ENCODE assay signal across 13 cellular contexts in the genomic region with DNA sequence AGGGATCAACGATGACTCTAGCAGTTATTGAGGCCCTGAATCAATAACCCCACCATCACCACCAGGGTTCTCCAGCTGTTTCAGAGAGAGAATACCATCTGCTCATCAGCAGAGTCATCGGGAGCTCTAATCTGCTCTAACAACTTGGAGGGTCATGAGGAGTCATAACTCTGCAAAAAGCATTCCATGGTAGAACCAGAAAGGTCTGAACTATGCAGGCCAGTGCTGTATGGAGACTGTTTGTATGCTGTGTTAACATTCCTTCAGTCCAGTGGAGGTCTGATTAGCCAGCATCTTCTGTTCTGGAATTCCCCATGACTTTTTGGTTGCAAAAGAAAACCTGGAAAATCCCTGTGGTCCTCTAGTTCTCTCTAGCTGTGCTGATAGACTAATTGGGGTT. TPM values are rescaled to one million over a fixed set of nuclear protein-coding genes. Genes with fewer than 3 reads are reported as not detected.
DNase-seq lines count a peak whose midpoint lies in the region; ATAC-seq and TF ChIP-seq lines count a peak whose summit lies in the region.
"Had no signal": no experiment of that assay in that cellular context is flagged by ENCODE, and none has a peak within 500 bp of the region (broad histone marks: within the 10 kb centered on the region; RNA-seq: fewer than 3 reads in every experiment).

No MANE protein-coding gene starts in this region.

- peak in 1 of 2 donors; percentile 52 for ATAC-seq in natural killer cell treated with Interleukin-12 subunit alpha and Interleukin-12 subunit beta and Interleukin-15 and Interleukin-18, amount 100 ng/mL, for 72 hours
- no peak for ATAC-seq in natural killer cell
- peak; percentile 17 for ATAC-seq in upper lobe of right lung
- ATAC-seq in HG03460 (IDR thresholded peaks at IDR 0.05; ENCODE audit: unreplicated experiment), result no peak
- no peak for ATAC-seq in HG02840 (IDR thresholded peaks at IDR 0.05; ENCODE audit: low FRiP score, unreplicated experiment)

- TF ChIP-seq CTCF in natural killer cell (IDR thresholded peaks at IDR 0.05), result no peak
- TF ChIP-seq CTCF in upper lobe of right lung (IDR thresholded peaks at IDR 0.05), result no peak

- H3K27me3 Mint-ChIP-seq in natural killer cell treated with Interleukin-12 subunit alpha and Interleukin-12 subunit beta and Interleukin-15 and Interleukin-18, amount 100 ng/mL, for 72 hours, result peaks cover 10 to 19% of the 10 kb centered on the region in 2 donors
- peaks cover 15 to 21% of the 10 kb centered on the region in 2 donors for H3K27me3 Mint-ChIP-seq in natural killer cell (ENCODE audit: low read depth in 2 of 2)

- no peaks in the 10 kb centered on the region for H3K9me3 ChIP-seq in upper lobe of right lung
- H3K9me3 ChIP-seq: neutrophil had no signal

- H3K36me3 Mint-ChIP-seq in natural killer cell treated with Interleukin-12 subunit alpha and Interleukin-12 subunit beta and Interleukin-15 and Interleukin-18, amount 100 ng/mL, for 72 hours, result no peaks in the 10 kb centered on the region
- no peaks in the 10 kb centered on the region for H3K36me3 Mint-ChIP-seq in natural killer cell

- H3K4me1 ChIP-seq in upper lobe of right lung, result peaks cover 28% of the 10 kb centered on the region

- peak overlapping the region; percentile 2 for H3K4me3 Mint-ChIP-seq in natural killer cell treated with Interleukin-12 subunit alpha and Interleukin-12 subunit beta and Interleukin-15 and Interleukin-18, amount 100 ng/mL, for 72 hours
- H3K4me3 Mint-ChIP-seq in natural killer cell, result no peak overlapping the region

- H3K27ac Mint-ChIP-seq in natural killer cell treated with Interleukin-12 subunit alpha and Interleukin-12 subunit beta and Interleukin-15 and Interleukin-18, amount 100 ng/mL, for 72 hours, result peak overlapping the region in 1 of 2 donors; percentile 69
- no peak overlapping the region for H3K27ac Mint-ChIP-seq in natural killer cell

- H3K27ac ChIP-seq in upper lobe of right lung, result no peak overlapping the region
- H3K27ac ChIP-seq: neutrophil had no signal

- intact Hi-C loops in natural killer cell (cut with micrococcal nuclease) (loop anchor here (5.0 kb wide), 1 partner anchor 1307 kb away; no protein-coding TSS in a partner anchor), upper lobe of right lung (cut with DNase I) (no loop called here)

- no peak overlapping the region for H3K4me3 ChIP-seq in upper lobe of right lung
- H3K4me3 ChIP-seq: HAP-1 had no signal

- no peaks in the 10 kb centered on the region for H3K27me3 ChIP-seq in upper lobe of right lung
- H3K27me3 ChIP-seq: neutrophil had no signal

- no peak for DNase-seq in natural killer cell treated with Interleukin-12 subunit alpha and Interleukin-12 subunit beta and Interleukin-15 and Interleukin-18, amount 100 ng/mL, for 72 hours (ENCODE audit: low spot score)
- DNase-seq in natural killer cell (no peak), astrocyte of the hippocampus (ENCODE audit: low read depth, low spot score) (peak; percentile 94), kidney tubule cell (ENCODE audit: low spot score) (peak; percentile 98), upper lobe of right lung (no peak), T-helper 2 cell (no peak)
- DNase-seq: activated CD4-positive, alpha-beta T cell treated with anti-CD3 and anti-CD28 coated beads for 4 hours; AML-193; hypothalamus had no signal

- no peaks in the 10 kb centered on the region for H3K36me3 ChIP-seq in upper lobe of right lung
- H3K36me3 ChIP-seq: HAP-1, neutrophil had no signal

- peaks cover 37 to 43% of the 10 kb centered on the region in 2 donors for H3K4me1 Mint-ChIP-seq in natural killer cell treated with Interleukin-12 subunit alpha and Interleukin-12 subunit beta and Interleukin-15 and Interleukin-18, amount 100 ng/mL, for 72 hours (ENCODE audit: low read depth in 2 of 2)
- H3K4me1 Mint-ChIP-seq in natural killer cell, result peaks cover 35 to 38% of the 10 kb centered on the region in 2 donors

- H3K9me3 Mint-ChIP-seq in natural killer cell treated with Interleukin-12 subunit alpha and Interleukin-12 subunit beta and Interleukin-15 and Interleukin-18, amount 100 ng/mL, for 72 hours, result no peaks in the 10 kb centered on the region
- H3K9me3 Mint-ChIP-seq in natural killer cell, result no peaks in the 10 kb centered on the region

RNA-seq across cellular contexts. Expression of a gene that starts 9.4 kb away (rescaled TPM):
- not detected for total RNA-seq in natural killer cell treated with Interleukin-12 subunit alpha and Interleukin-12 subunit beta and Interleukin-15 and Interleukin-18, amount 100 ng/mL, for 72 hours
- total RNA-seq in natural killer cell (not detected), upper lobe of right lung (109 TPM)

Comparison
In these comparisons a context has a peak if more than half of its experiments do, and no peak if none do; other contexts are left out.
1. DNase-seq: peak in astrocyte of the hippocampus (single experiment) and kidney tubule cell (single experiment); none in natural killer cell treated with Interleukin-12 subunit alpha and Interleukin-12 subunit beta and Interleukin-15 and Interleukin-18, amount 100 ng/mL, for 72 hours (single experiment), natural killer cell (single experiment), upper lobe of right lung (single experiment) and T-helper 2 cell (0 of 5).
2. RNA of a gene that starts 9.4 kb away (total RNA-seq): 109 TPM in upper lobe of right lung (single experiment); not detected in natural killer cell treated with Interleukin-12 subunit alpha and Interleukin-12 subunit beta and Interleukin-15 and Interleukin-18, amount 100 ng/mL, for 72 hours and not detected in natural killer cell; every median in the first group is over 100 times any median in the second.